Comparison of ENCODE assay signal across 27 cellular contexts in genomic region chr20:7015257-7015656, GRCh38.
DNase-seq lines count a peak whose midpoint lies in the region; FAIRE-seq and TF ChIP-seq lines count a peak whose summit lies in the region.
"Had no signal": no experiment of that assay in that cellular context is flagged by ENCODE, and none has a peak within 500 bp of the region (broad histone marks: within the 10 kb centered on the region; RNA-seq: fewer than 3 reads in every experiment).

No MANE protein-coding gene starts in this region.

- H3K4me1 ChIP-seq in H1 (replicated peaks in 1 of 4; ENCODE audit: control insufficient read depth in 3 of 4, insufficient read depth in 4 of 4, low read length in 3 of 4): no peaks in the 10 kb centered on the region
- H3K4me1 ChIP-seq: foreskin keratinocyte, heart left ventricle, sigmoid colon, SJCRH30 had no signal

- no peak overlapping the region for H3K56ac ChIP-seq in H1 (replicated peaks; ENCODE audit: insufficient read length, low read depth, low read length)

- no peaks in the 10 kb centered on the region for H3K27me3 ChIP-seq in H1 (replicated peaks in 1 of 4; ENCODE audit: control insufficient read depth in 3 of 4, extremely low read depth in 1 of 4, insufficient read depth in 3 of 4, low read length in 3 of 4)
- H3K27me3 ChIP-seq: dorsolateral prefrontal cortex, esophagus squamous epithelium, foreskin keratinocyte, heart left ventricle, sigmoid colon, SJCRH30, thyroid gland had no signal

- TF ChIP-seq CTCF in H1 (IDR thresholded peaks at IDR 0.05; ENCODE audit: control extremely low read depth in 1 of 3, insufficient read depth in 1 of 3, low read depth in 1 of 3, low read length in 3 of 3): no peak

- no peak overlapping the region for H4K5ac ChIP-seq in H1 (ENCODE audit: insufficient read length, low read depth, low read length)

- no peaks in the 10 kb centered on the region for H4K20me1 ChIP-seq in H1 (replicated peaks in 1 of 2; ENCODE audit: control insufficient read depth in 1 of 2, insufficient read depth in 2 of 2, low read length in 2 of 2)

- TF ChIP-seq POLR2A in H1 (IDR thresholded peaks at IDR 0.05; ENCODE audit: control extremely low read depth in 1 of 2, low read depth in 2 of 2, low read length in 2 of 2): no peak

- no peaks in the 10 kb centered on the region for H3K9me3 ChIP-seq in H1 (ENCODE audit: insufficient read depth in 2 of 2, low read depth in 1 of 2, low read length in 1 of 2)
- H3K9me3 ChIP-seq: esophagus squamous epithelium, heart left ventricle, sigmoid colon, SJCRH30, thyroid gland had no signal

- no peak overlapping the region for H3K18ac ChIP-seq in H1 (ENCODE audit: extremely low read depth, low read length)

- no peak for FAIRE-seq in H1 (lab: Jason Lieb, UNC)
- FAIRE-seq: GM12892 had no signal

- H2BK120ac ChIP-seq in H1 (replicated peaks; ENCODE audit: low read depth, low read length): no peak overlapping the region

- CTCF ChIA-PET in H1 (lab: Charles Lee; ENCODE audit: partially characterized antibody): interaction anchor here (2.5 kb wide), 1 partner anchor 16 kb away, joined by 11 read pairs; no protein-coding TSS in a partner anchor

- peak overlapping the region; percentile 41 for H2AFZ ChIP-seq in H1 (ENCODE audit: low read length)

- H3K4me2 ChIP-seq in H1 (ENCODE audit: insufficient read depth in 1 of 2, low read depth in 2 of 2, low read length in 2 of 2): no peak overlapping the region
- H3K4me2 ChIP-seq: KMS-11 had no signal

- H4K8ac ChIP-seq in H1 (ENCODE audit: extremely low read depth, insufficient read depth, low read length): no peak overlapping the region

- no peaks in the 10 kb centered on the region for H3K79me1 ChIP-seq in H1 (ENCODE audit: low read depth, low read length)

- no peak overlapping the region for H3K23ac ChIP-seq in H1 (ENCODE audit: insufficient read length)

- TF ChIP-seq RAD21 in H1 (IDR thresholded peaks at IDR 0.05 in 1 of 2, conservative IDR thresholded peaks at IDR 0.05 in 1 of 2; ENCODE audit: low read depth in 2 of 2, low read length in 2 of 2): no peak

- no peak overlapping the region for H3K14ac ChIP-seq in H1 (ENCODE audit: insufficient read length)

- DNase-seq in DMS79 (lab: John Stamatoyannopoulos, UW) (peak; percentile 70), NCI-H1417 treated with DMSO at 0.1 percent for 48 hours (lab: John Stamatoyannopoulos, UW) (peak; percentile 75), NCI-H510A treated with DMSO at 0.1 percent for 48 hours (lab: John Stamatoyannopoulos, UW) (peak; percentile 96), H1 (ENCODE audit: low read depth in 1 of 2, low spot score in 2 of 2) (no peak), GM19238 (ENCODE audit: insufficient read length, low spot score) (no peak), DMS 273 (lab: John Stamatoyannopoulos, UW; ENCODE audit: unreplicated experiment) (no peak), NCI-H82 treated with DMSO at 0.1 percent for 48 hours (lab: John Stamatoyannopoulos, UW; ENCODE audit: unreplicated experiment) (no peak)
- no peak for DNase-seq in activated T-cell treated with anti-CD3 and anti-CD28 coated beads, Interleukin-2, amount 50 U/mL, for 1 hour
- DNase-seq: activated CD4-positive, alpha-beta T cell treated with anti-CD3 and anti-CD28 coated beads for 48 hours; activated CD8-positive, alpha-beta memory T cell treated with anti-CD3 and anti-CD28 coated beads for 24 hours; activated effector memory CD4-positive, alpha-beta T cell treated with Interleukin-2 at 50 U/mL for 16 hours; activated T-cell treated with anti-CD3 and anti-CD28 coated beads for 4 hours; CD4-positive, alpha-beta T cell; dorsolateral prefrontal cortex; esophagus squamous epithelium; foreskin keratinocyte; heart left ventricle; MM.1S; NCI-H1694 treated with DMSO at 0.1 percent for 48 hours; NCI-H446 treated with DMSO at 0.1 percent for 48 hours; sigmoid colon; SJCRH30; stimulated activated CD4-positive, alpha-beta T cell treated with anti-CD3 and anti-CD28 coated beads, Interleukin-4, amount 100 ng/mL, for 24 hours; WERI-Rb-1 had no signal

- H3K79me2 ChIP-seq in H1 (ENCODE audit: control insufficient read depth in 1 of 2, insufficient read depth in 2 of 2, low read length in 2 of 2): no peaks in the 10 kb centered on the region

- no peak overlapping the region for H3K27ac ChIP-seq in H1 (ENCODE audit: low read depth, low read length)
- H3K27ac ChIP-seq: dorsolateral prefrontal cortex, foreskin keratinocyte, heart left ventricle, KMS-11, sigmoid colon, SJCRH30, thyroid gland, WERI-Rb-1 had no signal

- H3K4me3 ChIP-seq in H1 (ENCODE audit: extremely low read depth in 1 of 4, insufficient read depth in 2 of 4, low read depth in 3 of 4, low read length in 4 of 4): no peak overlapping the region
- H3K4me3 ChIP-seq: dorsolateral prefrontal cortex, esophagus squamous epithelium, heart left ventricle, sigmoid colon, SJCRH30, thyroid gland had no signal

- H3K23me2 ChIP-seq in H1 (ENCODE audit: low read depth, low read length): no peaks in the 10 kb centered on the region

- H2BK12ac ChIP-seq in H1 (ENCODE audit: low read depth, low read length): no peak overlapping the region

- POLR2A ChIA-PET in H1 (lab: Charles Lee; ENCODE audit: partially characterized antibody): interaction anchor here (0.6 kb wide), 1 partner anchor 452 kb away, joined by 3 read pairs; no protein-coding TSS in a partner anchor

- no peaks in the 10 kb centered on the region for H3K36me3 ChIP-seq in H1 (ENCODE audit: control insufficient read depth in 2 of 4, insufficient read depth in 4 of 4, low read length in 3 of 4)
- H3K36me3 ChIP-seq: esophagus squamous epithelium, heart left ventricle, sigmoid colon, SJCRH30, thyroid gland, WERI-Rb-1 had no signal

- no peak overlapping the region for H4K91ac ChIP-seq in H1 (replicated peaks; ENCODE audit: insufficient read length, low read length)

- TF ChIP-seq EP300 in H1 (IDR thresholded peaks at IDR 0.05; ENCODE audit: borderline replicate concordance in 1 of 2, low read depth in 2 of 2, low read length in 2 of 2): no peak

- H2BK15ac ChIP-seq in H1 (ENCODE audit: low read length): no peak overlapping the region

- 96% methylated on average over 1 of the region's 1 CpG; no CpG with 5 or more reads in 1 of the 2 experiments for WGBS in H1 (ENCODE audit: extremely low coverage in 1 of 2, insufficient coverage in 1 of 2, insufficient read length in 1 of 2, insufficient replicate concordance in 2 of 2, low coverage in 1 of 2, low lambda C conversion rate in 2 of 2, missing lambda C conversion rate in 1 of 2), 2 experiments

- no peak overlapping the region for H2AK5ac ChIP-seq in H1 (ENCODE audit: low read depth, low read length)

- H3K4ac ChIP-seq in H1 (replicated peaks; ENCODE audit: insufficient read length, low read depth, low read length): no peak overlapping the region

- H2BK5ac ChIP-seq in H1 (ENCODE audit: low read depth, low read length): no peak overlapping the region

- H3K9ac ChIP-seq in H1 (replicated peaks in 1 of 4; ENCODE audit: extremely low read depth in 1 of 4, low read depth in 3 of 4, low read length in 3 of 4): no peak overlapping the region
- H3K9ac ChIP-seq: KMS-11 had no signal

- no peak overlapping the region for H2BK20ac ChIP-seq in H1 (ENCODE audit: low read length)

TF ChIP-seq in H1, 55 proteins besides CTCF, POLR2A, EP300 and RAD21:
- TF ChIP-seq SIX5 (IDR thresholded peaks at IDR 0.05; ENCODE audit: low read depth, low read length) (no peak), FOSL1 (IDR thresholded peaks at IDR 0.05; ENCODE audit: insufficient read depth, low read depth, low read length) (no peak), CTBP2 (IDR thresholded peaks at IDR 0.05; ENCODE audit: borderline replicate concordance, insufficient read depth, insufficient read length, low read length) (no peak), POU5F1 (IDR thresholded peaks at IDR 0.05; ENCODE audit: low read depth, low read length) (no peak), SUZ12 (IDR thresholded peaks at IDR 0.05; ENCODE audit: low read length) (no peak), CHD1 (IDR thresholded peaks at IDR 0.05; ENCODE audit: low read depth, low read length) (no peak), TCF12 (IDR thresholded peaks at IDR 0.05; ENCODE audit: low read depth, low read length) (no peak), RNF2 (IDR thresholded peaks at IDR 0.05; ENCODE audit: borderline replicate concordance, low read depth, low read length, missing control alignments, poor library complexity, severe bottlenecking) (no peak), PHF8 (conservative IDR thresholded peaks at IDR 0.05; ENCODE audit: low read depth, low read length) (no peak), SP2 (IDR thresholded peaks at IDR 0.05; ENCODE audit: low read length) (no peak), CEBPB (IDR thresholded peaks at IDR 0.05; ENCODE audit: low read depth, low read length) (no peak), CHD2 (IDR thresholded peaks at IDR 0.05; ENCODE audit: low read length) (no peak), CREB1 (IDR thresholded peaks at IDR 0.05) (no peak)

Comparison
In these comparisons a context has a peak if more than half of its experiments do, and no peak if none do; other contexts are left out.
1. DNase-seq: peak in DMS79 (single experiment), NCI-H1417 treated with DMSO at 0.1 percent for 48 hours (single experiment) and NCI-H510A treated with DMSO at 0.1 percent for 48 hours (single experiment); none in H1 (0 of 2), GM19238 (single experiment), activated T-cell treated with anti-CD3 and anti-CD28 coated beads, Interleukin-2, amount 50 U/mL, for 1 hour (single experiment), DMS 273 (single experiment) and NCI-H82 treated with DMSO at 0.1 percent for 48 hours (single experiment).